ENCODE assay signal across 8 cellular contexts in the genomic region with DNA sequence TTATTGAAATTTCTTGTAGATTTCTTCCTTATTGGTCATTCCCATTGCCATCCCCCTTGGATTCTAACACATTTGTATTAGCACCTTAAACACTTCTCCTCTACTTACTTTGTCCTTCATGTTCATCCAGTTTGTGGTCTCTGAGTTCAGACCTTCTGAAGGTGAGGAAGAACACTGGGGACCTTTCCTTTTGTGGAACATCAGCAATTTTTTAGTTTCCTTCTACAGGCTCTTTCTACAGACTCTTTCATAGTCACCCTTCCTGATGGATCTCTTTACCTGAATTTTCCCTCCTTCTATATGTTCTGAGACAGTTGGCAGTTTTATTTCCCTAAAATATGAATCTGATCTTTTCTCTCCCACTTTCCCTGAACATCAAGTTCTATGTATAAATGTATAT.
"Had no signal": no experiment of that assay in that cellular context is flagged by ENCODE, and none has a peak within 500 bp of the region (broad histone marks: within the 10 kb centered on the region; RNA-seq: fewer than 3 reads in every experiment).

No MANE protein-coding gene starts in this region.

- DNase-seq: GDM1, GF-D8 had no signal

- H3K4me3 ChIP-seq: GM12878 had no signal

- ATAC-seq: GM12878 had no signal

- FAIRE-seq: G401.6, GM12878, GM12891, GM12892, GM18507, GM19239 had no signal
